ENCODE assay signal across 1 cellular context in genomic region chr5:149366169-149366750, GRCh38.
TF ChIP-seq lines count a peak whose summit lies in the region.

No MANE protein-coding gene starts in this region.

TF ChIP-seq in IMR-90, 13 proteins besides CTCF, POLR2A, EP300 and RAD21:
- TF ChIP-seq BHLHE40 (IDR thresholded peaks at IDR 0.05; ENCODE audit: low read depth, low read length): no peak
- TF ChIP-seq SMC3 (IDR thresholded peaks at IDR 0.05; ENCODE audit: low read depth, low read length): no peak
- TF ChIP-seq, protein P1, sequence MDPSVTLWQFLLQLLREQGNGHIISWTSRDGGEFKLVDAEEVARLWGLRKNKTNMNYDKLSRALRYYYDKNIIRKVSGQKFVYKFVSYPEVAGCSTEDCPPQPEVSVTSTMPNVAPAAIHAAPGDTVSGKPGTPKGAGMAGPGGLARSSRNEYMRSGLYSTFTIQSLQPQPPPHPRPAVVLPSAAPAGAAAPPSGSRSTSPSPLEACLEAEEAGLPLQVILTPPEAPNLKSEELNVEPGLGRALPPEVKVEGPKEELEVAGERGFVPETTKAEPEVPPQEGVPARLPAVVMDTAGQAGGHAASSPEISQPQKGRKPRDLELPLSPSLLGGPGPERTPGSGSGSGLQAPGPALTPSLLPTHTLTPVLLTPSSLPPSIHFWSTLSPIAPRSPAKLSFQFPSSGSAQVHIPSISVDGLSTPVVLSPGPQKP (IDR thresholded peaks at IDR 0.05; ENCODE audit: borderline replicate concordance, low read depth, low read length): no peak
- TF ChIP-seq RFX5 (IDR thresholded peaks at IDR 0.05; ENCODE audit: low read depth, low read length): no peak
- TF ChIP-seq MAZ (IDR thresholded peaks at IDR 0.05; ENCODE audit: borderline replicate concordance, low read depth, low read length): no peak
- TF ChIP-seq RCOR1 (IDR thresholded peaks at IDR 0.05; ENCODE audit: insufficient replicate concordance, low read length): no peak
- no peak for TF ChIP-seq NFE2L2 (IDR thresholded peaks at IDR 0.05; ENCODE audit: low read depth, low read length)
- no peak for TF ChIP-seq FOS (IDR thresholded peaks at IDR 0.05; ENCODE audit: low read depth, low read length)
- no peak for TF ChIP-seq MAFK (IDR thresholded peaks at IDR 0.05; ENCODE audit: low read depth, low read length)
- no peak for TF ChIP-seq CEBPB (IDR thresholded peaks at IDR 0.05; ENCODE audit: low read depth, low read length)
- no peak for TF ChIP-seq USF2 (IDR thresholded peaks at IDR 0.05; ENCODE audit: low read depth, low read length)
- no peak for TF ChIP-seq CHD1 (IDR thresholded peaks at IDR 0.05; ENCODE audit: low read depth, low read length)
- TF ChIP-seq MXI1 (IDR thresholded peaks at IDR 0.05; ENCODE audit: borderline replicate concordance, low read depth, low read length): no peak
